In the genomic region with DNA sequence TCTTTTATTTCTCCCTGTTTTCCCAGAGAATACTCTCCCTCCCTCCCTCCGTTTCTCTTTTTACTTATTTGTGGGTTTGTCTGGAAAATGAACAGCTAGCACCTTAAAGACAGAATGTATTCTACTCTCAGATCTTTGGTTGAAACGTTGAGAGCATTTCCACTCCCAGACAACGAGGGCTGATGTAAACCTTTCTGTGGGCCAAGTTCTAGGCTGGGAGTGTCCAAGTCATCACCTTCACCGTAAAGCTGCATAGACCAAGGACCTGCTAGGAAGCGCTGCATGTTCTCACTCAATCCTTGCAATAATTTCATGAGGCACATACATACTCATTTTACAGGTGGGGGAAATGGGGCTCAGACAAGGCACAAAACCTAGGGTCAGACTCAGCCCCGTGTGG, we compare ENCODE assay signal across 10 cellular contexts. TPM values are rescaled to one million over a fixed set of nuclear protein-coding genes. Genes with fewer than 3 reads are reported as not detected.
DNase-seq lines count a peak whose midpoint lies in the region; ATAC-seq and TF ChIP-seq lines count a peak whose summit lies in the region.
"Had no signal": no experiment of that assay in that cellular context is flagged by ENCODE, and none has a peak within 500 bp of the region (broad histone marks: within the 10 kb centered on the region; RNA-seq: fewer than 3 reads in every experiment).

No MANE protein-coding gene starts in this region.

- peak overlapping the region; percentile 95 for H3K27ac Mint-ChIP-seq in activated T-cell treated with anti-CD3 and anti-CD28 coated beads, Interleukin-2, amount 50 U/mL, for 24 hours

- DNase-seq in activated T-cell treated with anti-CD3 and anti-CD28 coated beads, Interleukin-2, amount 50 U/mL, for 24 hours, result no peak
- no peak for DNase-seq in activated T-cell treated with anti-CD3 and anti-CD28 coated beads, Interleukin-2, amount 50 U/mL, for 48 hours
- DNase-seq in ascending aorta (ENCODE audit: low spot score in 2 of 2) (no peak), lower lobe of right lung (no peak), tibial artery (no peak), middle frontal gyrus (ENCODE audit: extremely low spot score, low spot score) (no peak)
- DNase-seq: AML-193 had no signal

- H3K4me1 ChIP-seq in ascending aorta (peaks cover 66 to 89% of the 10 kb centered on the region in 2 donors), lower lobe of right lung (peaks cover 97% of the 10 kb centered on the region), tibial artery (peaks cover 5 to 98% (median 93%) of the 10 kb centered on the region in 4 donors)

- peak overlapping the region; percentile 19 to 51 for H3K4me3 ChIP-seq in ascending aorta
- peak overlapping the region; percentile 18 for H3K4me3 ChIP-seq in lower lobe of right lung
- H3K4me3 ChIP-seq in tibial artery, result peak overlapping the region; percentile 15 to 19
- H3K4me3 ChIP-seq: HAP-1 had no signal

- H3K27me3 Mint-ChIP-seq in activated T-cell treated with anti-CD3 and anti-CD28 coated beads, Interleukin-2, amount 50 U/mL, for 24 hours, result no peaks in the 10 kb centered on the region

- no peaks in the 10 kb centered on the region for H3K9me3 Mint-ChIP-seq in activated T-cell treated with anti-CD3 and anti-CD28 coated beads, Interleukin-2, amount 50 U/mL, for 24 hours

- intact Hi-C loops in ascending aorta (cut with DNase I) (no loop called here), lower lobe of right lung (cut with DNase I) (no loop called here), tibial artery (cut with DNase I; ENCODE audit: low total_unique reads) (no loop called here)

- H3K27me3 ChIP-seq in ascending aorta (no peaks in the 10 kb centered on the region), lower lobe of right lung (ENCODE audit: low read depth) (no peaks in the 10 kb centered on the region), tibial artery (no peaks in the 10 kb centered on the region)

- H3K4me3 Mint-ChIP-seq in activated T-cell treated with anti-CD3 and anti-CD28 coated beads, Interleukin-2, amount 50 U/mL, for 24 hours, result peak overlapping the region; percentile 69

- H3K9me3 ChIP-seq in ascending aorta (no peaks in the 10 kb centered on the region), lower lobe of right lung (no peaks in the 10 kb centered on the region), tibial artery (no peaks in the 10 kb centered on the region)
- H3K9me3 ChIP-seq: HAP-1 had no signal

- TF ChIP-seq CTCF in ascending aorta (IDR thresholded peaks at IDR 0.05) (no peak), lower lobe of right lung (IDR thresholded peaks at IDR 0.05) (no peak), tibial artery (IDR thresholded peaks at IDR 0.05) (no peak)

- peaks cover 86% of the 10 kb centered on the region for H3K36me3 Mint-ChIP-seq in activated T-cell treated with anti-CD3 and anti-CD28 coated beads, Interleukin-2, amount 50 U/mL, for 24 hours (ENCODE audit: low read depth)

- peaks cover 0 to 4% of the 10 kb centered on the region in 2 donors for H3K36me3 ChIP-seq in ascending aorta
- peaks cover 4% of the 10 kb centered on the region for H3K36me3 ChIP-seq in lower lobe of right lung
- H3K36me3 ChIP-seq in tibial artery, result no peaks in the 10 kb centered on the region

- no peak for ATAC-seq in lower lobe of right lung
- no peak for ATAC-seq in GM18858 (IDR thresholded peaks at IDR 0.05; ENCODE audit: unreplicated experiment)
- no peak for ATAC-seq in GM19351 (IDR thresholded peaks at IDR 0.05; ENCODE audit: unreplicated experiment)

- H3K4me1 Mint-ChIP-seq in activated T-cell treated with anti-CD3 and anti-CD28 coated beads, Interleukin-2, amount 50 U/mL, for 24 hours (ENCODE audit: low read depth), result peaks cover 97% of the 10 kb centered on the region

- peak overlapping the region; percentile 92 to 99 for H3K27ac ChIP-seq in ascending aorta
- H3K27ac ChIP-seq in lower lobe of right lung, result peak overlapping the region; percentile 77
- peak overlapping the region; percentile 95 for H3K27ac ChIP-seq in tibial artery

RNA-seq across cellular contexts. Expression of a gene that starts 32.4 kb away (rescaled TPM):
- total RNA-seq in ascending aorta, result 1,114 TPM
- total RNA-seq in lower lobe of right lung, result 659 TPM
